ENCODE assay signal across 8 cellular contexts in genomic region chr14:77040995-77041744, GRCh38. TPM values are rescaled to one million over a fixed set of nuclear protein-coding genes. Genes with fewer than 3 reads are reported as not detected.
A peak's percentile ranks its signal among the peaks of the same experiment; 100 is the strongest.
DNase-seq lines count a peak whose midpoint lies in the region; ATAC-seq and TF ChIP-seq lines count a peak whose summit lies in the region.

No MANE protein-coding gene starts in this region.

- peak overlapping the region; percentile 82 for H3K27ac Mint-ChIP-seq in MCF 10A (ENCODE audit: low read depth, unreplicated experiment)

- no peaks in the 10 kb centered on the region for H3K27me3 Mint-ChIP-seq in MCF 10A (ENCODE audit: insufficient read depth, unreplicated experiment)

- H3K9me3 ChIP-seq in ES-I3 (ENCODE audit: control insufficient read depth, insufficient read depth, low read length) (no peaks in the 10 kb centered on the region), muscle layer of colon (ENCODE audit: low read length) (no peaks in the 10 kb centered on the region)

- no peak for TF ChIP-seq CTCF in MCF 10A (IDR thresholded peaks at IDR 0.05; ENCODE audit: unreplicated experiment)

- peaks cover 79% of the 10 kb centered on the region for H3K4me1 ChIP-seq in ES-I3 (ENCODE audit: insufficient read depth, low read length)
- peaks cover 92% of the 10 kb centered on the region for H3K4me1 ChIP-seq in muscle layer of colon (ENCODE audit: insufficient read depth, low read length)

- CTCF ChIA-PET in MCF 10A (lab: Yijun Ruan, JAX): interaction anchor here (1.3 to 5.7 kb wide), 10 partner anchors 7 to 128 kb away, joined by 3 to 40 read pairs (median 10); no protein-coding TSS in a partner anchor

- H3K36me3 ChIP-seq in ES-I3 (ENCODE audit: insufficient read depth, low read length): no peaks in the 10 kb centered on the region
- no peaks in the 10 kb centered on the region for H3K36me3 ChIP-seq in muscle layer of colon (ENCODE audit: insufficient read depth, low read length)

- POLR2A ChIA-PET in MCF 10A (lab: Yijun Ruan, JAX): interaction anchor here (0.7 to 10.0 kb wide), 15 partner anchors 10 to 155 kb away, joined by 3 to 721 read pairs (median 8); partner anchors contain the start of genes CIPC and IRF2BPL

- no peaks in the 10 kb centered on the region for H3K9me3 Mint-ChIP-seq in MCF 10A (ENCODE audit: unreplicated experiment)

- no peaks in the 10 kb centered on the region for H3K36me3 Mint-ChIP-seq in MCF 10A (ENCODE audit: insufficient read depth, unreplicated experiment)

- H3K4me3 Mint-ChIP-seq in MCF 10A (ENCODE audit: unreplicated experiment): peak overlapping the region; percentile 54

- H3K9ac ChIP-seq in ES-I3 (ENCODE audit: low read depth, low read length) (peak overlapping the region; percentile 51), muscle layer of colon (ENCODE audit: low read length) (peak overlapping the region; percentile 37)

- peaks cover 69% of the 10 kb centered on the region for H3K4me1 Mint-ChIP-seq in MCF 10A (ENCODE audit: insufficient read depth, unreplicated experiment)

- peak; percentile 70 for DNase-seq in NCI-H510A treated with DMSO at 0.1 percent for 48 hours (lab: John Stamatoyannopoulos, UW)
- DNase-seq in MCF 10A (ENCODE audit: unreplicated experiment): no peak
- no peak for DNase-seq in CD1c-positive myeloid dendritic cell (ENCODE audit: extremely low spot score)
- DNase-seq in NCI-H345 treated with DMSO at 0.1 percent for 48 hours (lab: John Stamatoyannopoulos, UW; ENCODE audit: unreplicated experiment): no peak
- no peak for DNase-seq in NCI-H2196 (lab: John Stamatoyannopoulos, UW; ENCODE audit: unreplicated experiment)

- peak overlapping the region; percentile 99 for H3K27ac ChIP-seq in muscle layer of colon (ENCODE audit: low read depth, low read length)

- no peaks in the 10 kb centered on the region for H3K27me3 ChIP-seq in muscle layer of colon (ENCODE audit: control insufficient read depth in 1 of 2, insufficient read depth in 2 of 2, low read length in 2 of 2)

- intact Hi-C loops in MCF 10A (cut with micrococcal nuclease): loop anchor here (1.0 kb wide), 1 partner anchor 13 kb away; the partner anchor contains the start of gene IRF2BPL

- TSS peak; percentile 32 for BruUV-seq in MCF 10A (replicated peaks; lab: Mats Ljungman, UMichigan)

- no peak for ATAC-seq in HG03108 (IDR thresholded peaks at IDR 0.05; ENCODE audit: unreplicated experiment)

- H3K4me3 ChIP-seq in muscle layer of colon (ENCODE audit: low read depth in 1 of 2, low read length in 2 of 2): peak overlapping the region; percentile 4 to 40

RNA-seq across cellular contexts. Expression of gene IRF2BPL, which starts 12.7 kb away (rescaled TPM):
- 22.1 and 26.0 TPM in 2 replicates for total RNA-seq in MCF 10A (2022)

RNA-seq across cellular contexts. Expression of gene CIPC, which starts 56.9 kb away (rescaled TPM):
- total RNA-seq in MCF 10A (2022): 9.7 and 11.4 TPM in 2 replicates
